In the genomic region with DNA sequence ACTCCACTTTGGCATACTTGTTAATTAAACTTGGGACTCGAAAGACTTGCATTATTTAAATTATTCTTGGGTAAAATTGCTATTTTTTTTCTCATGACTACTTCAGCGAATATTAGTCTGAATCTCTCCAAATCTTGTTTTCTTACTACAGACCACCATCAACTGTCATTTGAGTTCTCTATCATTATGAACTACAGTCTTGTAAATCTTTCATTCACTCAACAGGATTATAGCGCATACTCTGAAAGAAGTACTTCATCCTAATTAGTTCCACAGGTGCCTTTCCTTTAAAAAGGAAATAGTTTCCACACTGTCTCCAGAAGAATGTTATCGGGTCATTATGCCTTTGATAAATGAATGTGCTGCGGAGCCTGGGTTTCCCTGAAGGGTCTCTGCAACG, we compare ENCODE assay signal across 6 cellular contexts.
"Had no signal": no experiment of that assay in that cellular context is flagged by ENCODE, and none has a peak within 500 bp of the region (broad histone marks: within the 10 kb centered on the region; RNA-seq: fewer than 3 reads in every experiment).

No MANE protein-coding gene starts in this region.

- H3K4me3 ChIP-seq: GM23248 had no signal

- DNase-seq: GM23248, GOT3, H9, HCEC 1CT, KBM-7 had no signal

- H3K27ac ChIP-seq: GM23248, KMS-11 had no signal
